In genomic region chr7:158955932-158956804, GRCh38 we compare ENCODE assay signal across 16 cellular contexts.
"Had no signal": no experiment of that assay in that cellular context is flagged by ENCODE, and none has a peak within 500 bp of the region (broad histone marks: within the 10 kb centered on the region; RNA-seq: fewer than 3 reads in every experiment).

No MANE protein-coding gene starts in this region.

- H2AFZ ChIP-seq: parathyroid adenoma had no signal

- DNase-seq: activated CD4-positive, alpha-beta T cell treated with anti-CD3 and anti-CD28 coated beads for 1 hour; activated naive CD4-positive, alpha-beta T cell; activated T-cell treated with anti-CD3 and anti-CD28 coated beads, Interleukin-2, amount 50 U/mL, for 1 hour; anterior cingulate cortex; caudate nucleus; heart left ventricle; left ventricle myocardium superior; naive B cell; stimulated activated CD4-positive, alpha-beta T cell treated with anti-CD3 and anti-CD28 coated beads, Interleukin-2, amount 100 ng/mL, for 24 hours; trophoblast cell; WERI-Rb-1 had no signal

- ATAC-seq: activated T-helper 17 cell treated with anti-CD3 and anti-CD28 coated beads, Interleukin-2, amount 50 U/mL, for 72 hours; left ventricle myocardium superior; mucosa of descending colon had no signal

- H3K9me3 ChIP-seq: suprapubic skin had no signal

- H3K27ac ChIP-seq: epithelial cell of prostate, heart left ventricle, parathyroid adenoma, suprapubic skin had no signal

- H3K4me1 ChIP-seq: parathyroid adenoma had no signal

- H3K36me3 ChIP-seq: suprapubic skin, WERI-Rb-1 had no signal

- H3K4me3 ChIP-seq: heart left ventricle, mucosa of descending colon, suprapubic skin had no signal

- H3K9ac ChIP-seq: parathyroid adenoma had no signal
